In the genomic region with DNA sequence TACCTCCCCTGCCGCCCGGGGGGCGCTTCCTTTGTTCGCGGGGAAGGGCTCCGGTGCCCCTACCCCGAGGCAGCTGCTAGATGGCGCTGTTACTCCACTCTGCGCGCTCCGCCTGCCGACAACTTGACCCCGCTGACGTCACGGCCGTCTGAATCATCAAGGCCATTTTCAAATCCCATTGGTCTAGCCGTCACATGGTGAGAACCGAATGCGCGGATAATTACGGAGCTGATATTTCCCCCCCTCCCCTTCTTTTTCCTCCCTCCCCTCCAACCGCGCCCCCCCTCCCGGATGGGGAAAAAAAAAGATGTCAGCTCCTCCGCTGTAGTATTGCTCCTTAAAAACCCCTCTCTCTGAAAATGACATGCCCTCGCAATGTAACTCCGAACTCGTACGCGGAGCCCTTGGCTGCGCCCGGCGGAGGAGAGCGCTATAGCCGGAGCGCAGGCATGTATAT, we compare ENCODE assay signal across 1 cellular context.
TF ChIP-seq lines count a peak whose summit lies in the region.

TSS of gene HOXC10 (plus strand) at position 246 of the 457 bp plus-strand sequence. CDS start at position 360, 114 bp downstream.

TF ChIP-seq in GM12878, 131 proteins besides CTCF, POLR2A, EP300 and RAD21 (continued from another document and continues in another):
- no peak for TF ChIP-seq ZBTB4 (CRISPR knock-in tag; IDR thresholded peaks at IDR 0.05)
- TF ChIP-seq DPF2 (IDR thresholded peaks at IDR 0.05) = no peak
- 0 out of 2 replicates have a peak, but pooled peaks have one; percentile 47 for TF ChIP-seq NBN (IDR thresholded peaks at IDR 0.05)
- TF ChIP-seq HDAC2 (IDR thresholded peaks at IDR 0.05) = no peak
- TF ChIP-seq CHD1 (IDR thresholded peaks at IDR 0.05; ENCODE audit: low read depth, low read length) = no peak
- TF ChIP-seq, protein P1, sequence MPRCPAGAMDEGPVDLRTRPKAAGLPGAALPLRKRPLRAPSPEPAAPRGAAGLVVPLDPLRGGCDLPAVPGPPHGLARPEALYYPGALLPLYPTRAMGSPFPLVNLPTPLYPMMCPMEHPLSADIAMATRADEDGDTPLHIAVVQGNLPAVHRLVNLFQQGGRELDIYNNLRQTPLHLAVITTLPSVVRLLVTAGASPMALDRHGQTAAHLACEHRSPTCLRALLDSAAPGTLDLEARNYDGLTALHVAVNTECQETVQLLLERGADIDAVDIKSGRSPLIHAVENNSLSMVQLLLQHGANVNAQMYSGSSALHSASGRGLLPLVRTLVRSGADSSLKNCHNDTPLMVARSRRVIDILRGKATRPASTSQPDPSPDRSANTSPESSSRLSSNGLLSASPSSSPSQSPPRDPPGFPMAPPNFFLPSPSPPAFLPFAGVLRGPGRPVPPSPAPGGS (IDR thresholded peaks at IDR 0.05; ENCODE audit: borderline replicate concordance, insufficient read depth, low read depth, low read length, poor library complexity, severe bottlenecking) = no peak
- TF ChIP-seq SRF (IDR thresholded peaks at IDR 0.05; ENCODE audit: low read depth in 2 of 2, low read length in 2 of 2) = no peak
- TF ChIP-seq, protein P2, sequence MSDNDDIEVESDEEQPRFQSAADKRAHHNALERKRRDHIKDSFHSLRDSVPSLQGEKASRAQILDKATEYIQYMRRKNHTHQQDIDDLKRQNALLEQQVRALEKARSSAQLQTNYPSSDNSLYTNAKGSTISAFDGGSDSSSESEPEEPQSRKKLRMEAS (IDR thresholded peaks at IDR 0.05; ENCODE audit: low read depth, low read length) = peak; percentile 44; the same call in 1 of the 2 replicates
- no peak for TF ChIP-seq NFYA (IDR thresholded peaks at IDR 0.05; ENCODE audit: borderline replicate concordance, low read depth, low read length)
- no peak for TF ChIP-seq REST (IDR thresholded peaks at IDR 0.05; ENCODE audit: low read depth, low read length)
- TF ChIP-seq RELA (IDR thresholded peaks at IDR 0.05; ENCODE audit: borderline replicate concordance, partially characterized antibody) = no peak
- TF ChIP-seq MLLT1 (IDR thresholded peaks at IDR 0.05) = no peak
- no peak for TF ChIP-seq IKZF2 (IDR thresholded peaks at IDR 0.05)
- TF ChIP-seq, protein P3, sequence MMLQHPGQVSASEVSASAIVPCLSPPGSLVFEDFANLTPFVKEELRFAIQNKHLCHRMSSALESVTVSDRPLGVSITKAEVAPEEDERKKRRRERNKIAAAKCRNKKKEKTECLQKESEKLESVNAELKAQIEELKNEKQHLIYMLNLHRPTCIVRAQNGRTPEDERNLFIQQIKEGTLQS (IDR thresholded peaks at IDR 0.05; ENCODE audit: borderline replicate concordance, extremely low read depth, low read depth, low read length) = no peak
- no peak for TF ChIP-seq STAT3 (IDR thresholded peaks at IDR 0.05; ENCODE audit: low read depth, low read length)
- TF ChIP-seq CREM (IDR thresholded peaks at IDR 0.05; ENCODE audit: low read depth) = peak; percentile 92
- TF ChIP-seq, protein P4, sequence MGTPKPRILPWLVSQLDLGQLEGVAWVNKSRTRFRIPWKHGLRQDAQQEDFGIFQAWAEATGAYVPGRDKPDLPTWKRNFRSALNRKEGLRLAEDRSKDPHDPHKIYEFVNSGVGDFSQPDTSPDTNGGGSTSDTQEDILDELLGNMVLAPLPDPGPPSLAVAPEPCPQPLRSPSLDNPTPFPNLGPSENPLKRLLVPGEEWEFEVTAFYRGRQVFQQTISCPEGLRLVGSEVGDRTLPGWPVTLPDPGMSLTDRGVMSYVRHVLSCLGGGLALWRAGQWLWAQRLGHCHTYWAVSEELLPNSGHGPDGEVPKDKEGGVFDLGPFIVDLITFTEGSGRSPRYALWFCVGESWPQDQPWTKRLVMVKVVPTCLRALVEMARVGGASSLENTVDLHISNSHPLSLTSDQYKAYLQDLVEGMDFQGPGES (IDR thresholded peaks at IDR 0.05) = no peak
- TF ChIP-seq KDM1A (IDR thresholded peaks at IDR 0.05; ENCODE audit: borderline replicate concordance) = no peak
- no peak for TF ChIP-seq CHD2 (IDR thresholded peaks at IDR 0.05; ENCODE audit: borderline replicate concordance, low read depth, low read length)
- TF ChIP-seq MYB (IDR thresholded peaks at IDR 0.05; ENCODE audit: borderline replicate concordance, low read depth, low read length) = no peak
- TF ChIP-seq RB1 (IDR thresholded peaks at IDR 0.05; ENCODE audit: borderline replicate concordance) = no peak
- no peak for TF ChIP-seq ZNF24 (IDR thresholded peaks at IDR 0.05)
- no peak for TF ChIP-seq POLR2AphosphoS5 (IDR thresholded peaks at IDR 0.05; ENCODE audit: low read length)
- TF ChIP-seq ELK1 (IDR thresholded peaks at IDR 0.05; ENCODE audit: low read depth, low read length) = no peak
- TF ChIP-seq PAX8 (IDR thresholded peaks at IDR 0.05) = no peak
- no peak for TF ChIP-seq YBX1 (IDR thresholded peaks at IDR 0.05)
- no peak for TF ChIP-seq ETV6 (conservative IDR thresholded peaks at IDR 0.05 in 1 of 2, IDR thresholded peaks at IDR 0.05 in 1 of 2; ENCODE audit: borderline replicate concordance in 1 of 2, low read depth in 1 of 2)
- no peak for TF ChIP-seq NKRF (conservative IDR thresholded peaks at IDR 0.05)
- TF ChIP-seq SMARCA5 (IDR thresholded peaks at IDR 0.05) = no peak
- no peak for TF ChIP-seq TBL1XR1 (IDR thresholded peaks at IDR 0.05; ENCODE audit: low read depth, low read length)
- TF ChIP-seq POLR2AphosphoS2 (IDR thresholded peaks at IDR 0.05; ENCODE audit: low read depth, low read length) = no peak
- no peak for TF ChIP-seq ZNF217 (IDR thresholded peaks at IDR 0.05)
- no peak for TF ChIP-seq FOS (IDR thresholded peaks at IDR 0.05; ENCODE audit: borderline replicate concordance, extremely low read depth, insufficient read length)
- TF ChIP-seq BCL11A (IDR thresholded peaks at IDR 0.05; ENCODE audit: low read depth, low read length) = no peak
- TF ChIP-seq EGR1 (IDR thresholded peaks at IDR 0.05; ENCODE audit: borderline replicate concordance in 1 of 2, low read depth in 2 of 2, low read length in 2 of 2) = no peak
- TF ChIP-seq HDAC6 (IDR thresholded peaks at IDR 0.05; ENCODE audit: unreplicated experiment) = no peak
- TF ChIP-seq FOXK2 (IDR thresholded peaks at IDR 0.05) = no peak
- no peak for TF ChIP-seq GATAD2B (conservative IDR thresholded peaks at IDR 0.05; ENCODE audit: low read depth)
- no peak for TF ChIP-seq GABPA (IDR thresholded peaks at IDR 0.05; ENCODE audit: low read depth)
- TF ChIP-seq SUZ12 (IDR thresholded peaks at IDR 0.05; ENCODE audit: unreplicated experiment) = no peak
- TF ChIP-seq, protein P5, sequence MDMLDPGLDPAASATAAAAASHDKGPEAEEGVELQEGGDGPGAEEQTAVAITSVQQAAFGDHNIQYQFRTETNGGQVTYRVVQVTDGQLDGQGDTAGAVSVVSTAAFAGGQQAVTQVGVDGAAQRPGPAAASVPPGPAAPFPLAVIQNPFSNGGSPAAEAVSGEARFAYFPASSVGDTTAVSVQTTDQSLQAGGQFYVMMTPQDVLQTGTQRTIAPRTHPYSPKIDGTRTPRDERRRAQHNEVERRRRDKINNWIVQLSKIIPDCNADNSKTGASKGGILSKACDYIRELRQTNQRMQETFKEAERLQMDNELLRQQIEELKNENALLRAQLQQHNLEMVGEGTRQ (IDR thresholded peaks at IDR 0.05; ENCODE audit: borderline replicate concordance, low read depth, low read length) = peak; percentile 65
- TF ChIP-seq EED (IDR thresholded peaks at IDR 0.05; ENCODE audit: low read depth) = no peak
- TF ChIP-seq YY1 (IDR thresholded peaks at IDR 0.05; ENCODE audit: low read depth, low read length) = peak; percentile 42; the same call in 1 of the 2 replicates
- peak in 1 of 2 experiments; percentile 37; a peak in 2 of 4 replicates for TF ChIP-seq BHLHE40 (IDR thresholded peaks at IDR 0.05; ENCODE audit: borderline replicate concordance in 1 of 2, low read depth in 2 of 2, low read length in 1 of 2)
- TF ChIP-seq, protein P6, sequence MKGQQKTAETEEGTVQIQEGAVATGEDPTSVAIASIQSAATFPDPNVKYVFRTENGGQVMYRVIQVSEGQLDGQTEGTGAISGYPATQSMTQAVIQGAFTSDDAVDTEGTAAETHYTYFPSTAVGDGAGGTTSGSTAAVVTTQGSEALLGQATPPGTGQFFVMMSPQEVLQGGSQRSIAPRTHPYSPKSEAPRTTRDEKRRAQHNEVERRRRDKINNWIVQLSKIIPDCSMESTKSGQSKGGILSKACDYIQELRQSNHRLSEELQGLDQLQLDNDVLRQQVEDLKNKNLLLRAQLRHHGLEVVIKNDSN (IDR thresholded peaks at IDR 0.05; ENCODE audit: borderline replicate concordance, extremely low read length, insufficient read depth, low read depth, low read length) = peak; percentile 60
- TF ChIP-seq CBX3 (IDR thresholded peaks at IDR 0.05; ENCODE audit: borderline replicate concordance, low read depth) = no peak
- no peak for TF ChIP-seq FOXM1 (IDR thresholded peaks at IDR 0.05; ENCODE audit: low read depth, low read length)
- TF ChIP-seq TCF12 (IDR thresholded peaks at IDR 0.05; ENCODE audit: low read depth, low read length) = no peak
- no peak for TF ChIP-seq ZBED1 (IDR thresholded peaks at IDR 0.05; ENCODE audit: borderline replicate concordance)
- no peak for TF ChIP-seq PML (IDR thresholded peaks at IDR 0.05; ENCODE audit: low read length)
